9 cellular contexts compared by ENCODE assay signal in the genomic region with DNA sequence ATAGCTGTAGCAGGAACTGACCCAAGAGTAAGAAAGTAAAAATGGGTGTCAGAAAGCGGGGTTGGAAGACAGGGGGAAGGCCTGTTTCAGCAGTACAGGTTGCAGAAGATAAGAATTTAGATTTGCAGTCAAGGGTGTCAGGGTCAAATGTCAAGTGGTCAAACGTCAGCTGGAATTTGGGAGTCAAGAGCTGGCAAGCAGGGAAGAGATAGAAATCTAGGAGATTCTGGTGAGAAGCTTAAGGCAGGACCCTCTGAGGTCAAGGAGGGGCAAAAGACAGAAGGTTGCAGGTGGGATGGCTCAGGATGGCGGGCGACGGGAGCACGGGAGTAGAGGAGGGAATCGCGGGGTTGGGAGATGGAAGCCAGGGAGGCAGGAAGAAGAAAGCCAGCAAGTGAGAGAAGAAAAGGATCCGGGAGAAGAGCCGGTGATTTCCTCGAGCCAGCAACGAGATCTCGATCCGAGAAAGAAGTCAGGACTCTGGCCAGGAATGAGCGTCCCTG. TPM values are rescaled to one million over a fixed set of nuclear protein-coding genes. Genes with fewer than 3 reads are reported as not detected.
DNase-seq lines count a peak whose midpoint lies in the region; ATAC-seq and TF ChIP-seq lines count a peak whose summit lies in the region.
"Had no signal": no experiment of that assay in that cellular context is flagged by ENCODE, and none has a peak within 500 bp of the region (broad histone marks: within the 10 kb centered on the region; RNA-seq: fewer than 3 reads in every experiment).

No MANE protein-coding gene starts in this region.

- peak overlapping the region; percentile 86 for H3K4me3 Mint-ChIP-seq in activated T-cell treated with anti-CD3 and anti-CD28 coated beads, Interleukin-2, amount 50 U/mL, for 24 hours

- H3K36me3 Mint-ChIP-seq in activated T-cell treated with anti-CD3 and anti-CD28 coated beads, Interleukin-2, amount 50 U/mL, for 24 hours (ENCODE audit: low read depth): peaks cover 6% of the 10 kb centered on the region

- in situ Hi-C loops in transverse colon (cut with MboI; ENCODE audit: low pct_ligation_motif_present in 1 of 4, low pct_unique_long_range_greater_than_20kb in 1 of 4, low sequenced_read_pairs in 3 of 4): no loop called here

- no peak for DNase-seq in activated T-cell treated with anti-CD3 and anti-CD28 coated beads, Interleukin-2, amount 50 U/mL, for 24 hours
- DNase-seq in activated T-cell treated with anti-CD3 and anti-CD28 coated beads, Interleukin-2, amount 50 U/mL, for 48 hours: no peak
- no peak for DNase-seq in cardiac fibroblast (ENCODE audit: low read depth in 2 of 2)
- DNase-seq in lower lobe of right lung: no peak
- no peak for DNase-seq in transverse colon
- no peak for DNase-seq in NCI-H1694 (lab: John Stamatoyannopoulos, UW)
- no peak for DNase-seq in stimulated activated CD4-positive, alpha-beta T cell treated with anti-CD3 and anti-CD28 coated beads, Interleukin-15, amount 100 ng/mL, for 24 hours

- no peak for TF ChIP-seq CTCF in cardiac fibroblast (IDR thresholded peaks at IDR 0.05; ENCODE audit: low read depth, low read length)
- no peak for TF ChIP-seq CTCF in lower lobe of right lung (IDR thresholded peaks at IDR 0.05)
- TF ChIP-seq CTCF in transverse colon (IDR thresholded peaks at IDR 0.05): no peak

- peak; percentile 2 to 33 for ATAC-seq in lower lobe of right lung
- ATAC-seq in GM21619 (IDR thresholded peaks at IDR 0.05; ENCODE audit: unreplicated experiment): no peak

- H3K27ac ChIP-seq in lower lobe of right lung (peak overlapping the region; percentile 88), transverse colon (peak overlapping the region; percentile 91 to 97 (median 94))

- no peaks in the 10 kb centered on the region for H3K9me3 ChIP-seq in lower lobe of right lung
- H3K9me3 ChIP-seq in transverse colon: no peaks in the 10 kb centered on the region

- TF ChIP-seq POLR2A in transverse colon (IDR thresholded peaks at IDR 0.05): no peak

- H3K27me3 Mint-ChIP-seq in activated T-cell treated with anti-CD3 and anti-CD28 coated beads, Interleukin-2, amount 50 U/mL, for 24 hours: no peaks in the 10 kb centered on the region

- peaks cover 13% of the 10 kb centered on the region for H3K4me1 ChIP-seq in lower lobe of right lung
- peaks cover 5 to 20% (median 8%) of the 10 kb centered on the region in 4 donors for H3K4me1 ChIP-seq in transverse colon

- no peaks in the 10 kb centered on the region for H3K27me3 ChIP-seq in lower lobe of right lung (ENCODE audit: low read depth)
- H3K27me3 ChIP-seq in transverse colon: no peaks in the 10 kb centered on the region

- TF ChIP-seq EP300 in transverse colon (IDR thresholded peaks at IDR 0.05; ENCODE audit: low read depth): no peak

- H3K27ac Mint-ChIP-seq in activated T-cell treated with anti-CD3 and anti-CD28 coated beads, Interleukin-2, amount 50 U/mL, for 24 hours: peak overlapping the region; percentile 93

- H3K9me3 Mint-ChIP-seq in activated T-cell treated with anti-CD3 and anti-CD28 coated beads, Interleukin-2, amount 50 U/mL, for 24 hours: no peaks in the 10 kb centered on the region

- H3K4me1 Mint-ChIP-seq in activated T-cell treated with anti-CD3 and anti-CD28 coated beads, Interleukin-2, amount 50 U/mL, for 24 hours (ENCODE audit: low read depth): peaks cover 27% of the 10 kb centered on the region

- H3K36me3 ChIP-seq in lower lobe of right lung (no peaks in the 10 kb centered on the region), transverse colon (no peaks in the 10 kb centered on the region)

- H3K4me3 ChIP-seq in cardiac fibroblast (replicated peaks in 1 of 2; ENCODE audit: low read depth in 2 of 2, low read length in 2 of 2) (peak overlapping the region; percentile 63 to 67), lower lobe of right lung (peak overlapping the region; percentile 76), transverse colon (peak overlapping the region; percentile 3 to 63 (median 56))

- intact Hi-C loops in lower lobe of right lung (cut with DNase I) (no loop called here), transverse colon (cut with DNase I; ENCODE audit: low total_unique reads) (no loop called here)

- WGBS in transverse colon (ENCODE audit: low coverage in 1 of 2), 2 donors: 2 to 9% methylated on average over 8 to 15 of the region's 15 CpGs

RNA-seq across cellular contexts. Expression of gene SLC25A35, which starts 0.3 kb away (rescaled TPM):
- total RNA-seq in lower lobe of right lung (7.7 TPM), transverse colon (10 to 100 TPM in 1 of 4 donors, 1 to 10 TPM in 3; 2.2 to 27.7 (median 4.2) TPM)

RNA-seq across cellular contexts. Expression of gene RANGRF, which starts 6.4 kb away (rescaled TPM):
- total RNA-seq in lower lobe of right lung: 24.6 TPM
- total RNA-seq in transverse colon: 10 to 100 TPM in 3 of 4 donors, 1 to 10 TPM in 1; 8.4 to 47.1 (median 14.6) TPM

RNA-seq across cellular contexts. Expression of gene ARHGEF15, which starts 15.2 kb away (rescaled TPM):
- total RNA-seq in lower lobe of right lung (30.3 TPM), transverse colon (10 to 100 TPM in 2 of 4 donors, 1 to 10 TPM in 1, under 1 TPM in 1; 0.96 to 18.3 (median 6.6) TPM)
- total RNA-seq: myocyte had no signal

RNA-seq across cellular contexts. Expression of gene ODF4, which starts 44.8 kb away (rescaled TPM):
- not detected for total RNA-seq in lower lobe of right lung
- not detected for total RNA-seq in transverse colon
- total RNA-seq: myocyte had no signal

RNA-seq across cellular contexts. Expression of gene PFAS, which starts 45.8 kb away (rescaled TPM):
- 25.3 TPM for total RNA-seq in lower lobe of right lung
- 10 to 100 TPM in 2 of 4 donors, 1 to 10 TPM in 1, under 1 TPM in 1; 0.75 to 24.9 (median 8.9) TPM for total RNA-seq in transverse colon
